In genomic region chr11:128463975-128464374, GRCh38 we compare ENCODE assay signal across 11 cellular contexts.
DNase-seq lines count a peak whose midpoint lies in the region; ATAC-seq and TF ChIP-seq lines count a peak whose summit lies in the region.
"Had no signal": no experiment of that assay in that cellular context is flagged by ENCODE, and none has a peak within 500 bp of the region (broad histone marks: within the 10 kb centered on the region; RNA-seq: fewer than 3 reads in every experiment).

No MANE protein-coding gene starts in this region.

- H3K36me3 ChIP-seq in CD4-positive, CD25-positive, alpha-beta regulatory T cell (ENCODE audit: control insufficient read depth, insufficient read depth, low read length): peaks cover 97% of the 10 kb centered on the region
- peaks cover 100% of the 10 kb centered on the region for H3K36me3 ChIP-seq in KOPT-K1 (ENCODE audit: insufficient read depth, low read length)

- no peak for ATAC-seq in CD4-positive, CD25-positive, alpha-beta regulatory T cell (ENCODE audit: low read depth in 2 of 2)
- ATAC-seq in HG03175 (IDR thresholded peaks at IDR 0.05; ENCODE audit: unreplicated experiment): no peak
- ATAC-seq in GM19397 (IDR thresholded peaks at IDR 0.05; ENCODE audit: unreplicated experiment): no peak

- peak overlapping the region; percentile 97 for H3K27ac ChIP-seq in CD4-positive, CD25-positive, alpha-beta regulatory T cell (ENCODE audit: insufficient read depth, low read length, poor library complexity, severe bottlenecking)
- H3K27ac ChIP-seq in KOPT-K1 (ENCODE audit: low read depth, low read length, poor library complexity, severe bottlenecking): peak overlapping the region; percentile 52
- H3K27ac ChIP-seq in coronary artery: peak overlapping the region; percentile 65 to 87
- H3K27ac ChIP-seq: SK-N-MC had no signal

- H3K4me1 Mint-ChIP-seq in CD4-positive, CD25-positive, alpha-beta regulatory T cell: peaks cover 37 to 99% (median 81%) of the 10 kb centered on the region in 4 donors
- H3K4me1 Mint-ChIP-seq in nephron: peaks cover 42% of the 10 kb centered on the region

- no peaks in the 10 kb centered on the region for H3K9me3 ChIP-seq in CD4-positive, CD25-positive, alpha-beta regulatory T cell (ENCODE audit: control insufficient read depth in 2 of 2, low read length in 2 of 2)
- H3K9me3 ChIP-seq in KOPT-K1 (ENCODE audit: insufficient read depth, low read length, poor library complexity, severe bottlenecking): no peaks in the 10 kb centered on the region

- H3K9me3 Mint-ChIP-seq in CD4-positive, CD25-positive, alpha-beta regulatory T cell: no peaks in the 10 kb centered on the region
- H3K9me3 Mint-ChIP-seq in nephron: no peaks in the 10 kb centered on the region

- peak overlapping the region; percentile 95 to 99 (median 98) for H3K27ac Mint-ChIP-seq in CD4-positive, CD25-positive, alpha-beta regulatory T cell
- peak overlapping the region; percentile 29 to 74 (median 73) for H3K27ac Mint-ChIP-seq in nephron

- H3K27me3 ChIP-seq in CD4-positive, CD25-positive, alpha-beta regulatory T cell (ENCODE audit: control insufficient read depth, insufficient read depth, low read length): no peaks in the 10 kb centered on the region

- peaks cover 7% of the 10 kb centered on the region for H3K27me3 Mint-ChIP-seq in CD4-positive, CD25-positive, alpha-beta regulatory T cell
- peaks cover 4% of the 10 kb centered on the region for H3K27me3 Mint-ChIP-seq in nephron (ENCODE audit: low read depth)

- DNase-seq in CD4-positive, CD25-positive, alpha-beta regulatory T cell: no peak
- no peak for DNase-seq in coronary artery (ENCODE audit: low spot score)
- no peak for DNase-seq in foreskin fibroblast
- no peak for DNase-seq in anterior cingulate cortex (lab: John Stamatoyannopoulos, UW)
- DNase-seq: DMS 273 treated with DMSO at 0.1 percent for 48 hours, NCI-H748 treated with DMSO at 0.1 percent for 48 hours had no signal

- peak overlapping the region; percentile 81 for H3K4me3 ChIP-seq in CD4-positive, CD25-positive, alpha-beta regulatory T cell (ENCODE audit: low read depth, low read length)
- H3K4me3 ChIP-seq in coronary artery: no peak overlapping the region
- no peak overlapping the region for H3K4me3 ChIP-seq in foreskin fibroblast (ENCODE audit: low read depth in 1 of 2, low read length in 2 of 2)
- H3K4me3 ChIP-seq: SK-N-MC had no signal

- no peak for TF ChIP-seq CTCF in coronary artery (IDR thresholded peaks at IDR 0.05)
- no peak for TF ChIP-seq CTCF in nephron (IDR thresholded peaks at IDR 0.05; ENCODE audit: unreplicated experiment in 3 of 3)
- no peak for TF ChIP-seq CTCF in foreskin fibroblast (IDR thresholded peaks at IDR 0.05; ENCODE audit: low read depth, low read length)

- H3K36me3 Mint-ChIP-seq in CD4-positive, CD25-positive, alpha-beta regulatory T cell: peaks cover 96% of the 10 kb centered on the region
- H3K36me3 Mint-ChIP-seq in nephron (ENCODE audit: low read depth): peaks cover 90% of the 10 kb centered on the region

- H3K4me1 ChIP-seq in CD4-positive, CD25-positive, alpha-beta regulatory T cell (ENCODE audit: control insufficient read depth, insufficient read depth, low read length, poor library complexity, severe bottlenecking): peaks cover 73% of the 10 kb centered on the region

- H3K4me3 Mint-ChIP-seq in CD4-positive, CD25-positive, alpha-beta regulatory T cell: peak overlapping the region; percentile 78 to 85 (median 82)
- H3K4me3 Mint-ChIP-seq in nephron: no peak overlapping the region

Comparison
In these comparisons a context has a peak if more than half of its experiments do, and no peak if none do; other contexts are left out.
1. H3K4me3 Mint-ChIP-seq: peak in CD4-positive, CD25-positive, alpha-beta regulatory T cell (4 of 4); none in nephron (0 of 3).
2. Peak in every context shown above with its lines, with median percentiles within 50 percentile points of each other: H3K27ac ChIP-seq.